Comparison of ENCODE assay signal across 26 cellular contexts in the genomic region with DNA sequence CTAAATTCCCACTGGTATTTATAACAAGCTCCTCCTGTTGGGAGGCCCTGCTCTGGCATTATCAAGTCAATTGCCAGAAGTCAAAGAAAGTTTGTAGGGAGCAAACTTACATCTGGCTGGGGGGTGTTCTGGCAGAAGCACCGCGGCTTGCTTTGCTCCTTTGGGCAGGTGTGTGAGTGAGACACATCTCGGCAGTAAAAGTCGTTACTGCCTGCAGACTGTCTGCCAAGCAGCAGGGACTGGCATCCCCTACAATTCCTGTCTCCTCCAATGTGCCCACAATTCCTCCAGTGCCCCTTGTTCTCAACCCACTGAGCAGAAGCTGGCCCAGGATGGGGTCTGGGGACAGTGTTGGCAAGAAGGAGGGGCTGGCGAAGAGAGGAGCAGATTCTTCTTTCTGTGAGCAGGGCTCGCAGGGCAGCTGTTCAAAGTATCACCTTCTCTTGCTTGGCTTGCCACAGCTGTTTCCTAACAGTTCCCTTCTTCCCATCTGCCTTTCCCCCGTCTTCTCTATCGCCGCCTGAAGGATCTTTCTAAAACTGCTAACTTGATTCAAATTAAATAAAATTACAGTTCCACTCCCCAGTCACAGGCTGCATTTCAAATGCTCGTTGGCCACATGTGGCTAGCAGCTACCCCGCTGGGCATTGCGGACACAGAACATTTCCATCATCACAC. TPM values are rescaled to one million over a fixed set of nuclear protein-coding genes. Genes with fewer than 3 reads are reported as not detected.
DNase-seq lines count a peak whose midpoint lies in the region; TF ChIP-seq lines count a peak whose summit lies in the region.
"Had no signal": no experiment of that assay in that cellular context is flagged by ENCODE, and none has a peak within 500 bp of the region (broad histone marks: within the 10 kb centered on the region; RNA-seq: fewer than 3 reads in every experiment).

No MANE protein-coding gene starts in this region.

- no peaks in the 10 kb centered on the region for H3K9me3 Mint-ChIP-seq in neural progenitor cell
- H3K9me3 Mint-ChIP-seq in activated T-helper 2 cell treated with anti-CD3 and anti-CD28 coated beads, Interferon-gamma antibody, Interleukin-2, Interleukin-4, amounts not matched to agents 10 μg/mL and 5 μg/mL and 100 μg/mL, durations not matched to agents 14 hours and 24 hours and 36 hours: no peaks in the 10 kb centered on the region
- H3K9me3 Mint-ChIP-seq: activated naive CD8-positive, alpha-beta T cell treated with anti-CD3 and anti-CD28 coated beads for 36 hours; activated T-helper 1 cell treated with anti-CD3 and anti-CD28 coated beads, Interleukin-12 subunit alpha, Interleukin-12 subunit beta, Interleukin-2, Interleukin-4 antibody, amounts not matched to agents 30 ng/mL and 10 ng/mL and 1 ng/mL, durations not matched to agents 14 hours and 24 hours and 36 hours; memory B cell; natural killer cell treated with Interleukin-12 subunit alpha and Interleukin-12 subunit beta and Interleukin-15 and Interleukin-18, amount 100 ng/mL, for 72 hours had no signal

- no peaks in the 10 kb centered on the region for H3K36me3 ChIP-seq in neural progenitor cell
- H3K36me3 ChIP-seq: sigmoid colon, uterus had no signal

- no peak overlapping the region for H3K4me3 ChIP-seq in epithelial cell of esophagus (ENCODE audit: low read length)
- H3K4me3 ChIP-seq in neural progenitor cell: no peak overlapping the region
- H3K4me3 ChIP-seq: sigmoid colon, uterus had no signal

- peaks cover 11% of the 10 kb centered on the region for H3K27me3 Mint-ChIP-seq in neural progenitor cell (ENCODE audit: insufficient read depth, low read depth)
- peaks cover 10% of the 10 kb centered on the region for H3K27me3 Mint-ChIP-seq in activated T-helper 2 cell treated with anti-CD3 and anti-CD28 coated beads, Interferon-gamma antibody, Interleukin-2, Interleukin-4, amounts not matched to agents 10 μg/mL and 5 μg/mL and 100 μg/mL, durations not matched to agents 14 hours and 24 hours and 36 hours (ENCODE audit: low read depth)
- H3K27me3 Mint-ChIP-seq: activated naive CD8-positive, alpha-beta T cell treated with anti-CD3 and anti-CD28 coated beads for 36 hours had no signal

- H3K4me1 Mint-ChIP-seq in neural progenitor cell: peaks cover 4% of the 10 kb centered on the region
- H3K4me1 Mint-ChIP-seq in activated T-helper 2 cell treated with anti-CD3 and anti-CD28 coated beads, Interferon-gamma antibody, Interleukin-2, Interleukin-4, amounts not matched to agents 10 μg/mL and 5 μg/mL and 100 μg/mL, durations not matched to agents 14 hours and 24 hours and 36 hours (ENCODE audit: low read depth): no peaks in the 10 kb centered on the region
- H3K4me1 Mint-ChIP-seq: activated naive CD8-positive, alpha-beta T cell treated with anti-CD3 and anti-CD28 coated beads for 36 hours; memory B cell had no signal

- DNase-seq in NCI-H82 (lab: John Stamatoyannopoulos, UW): peak; percentile 61
- DNase-seq in NCI-H82 treated with DMSO at 0.1 percent for 48 hours (lab: John Stamatoyannopoulos, UW; ENCODE audit: unreplicated experiment): no peak
- peak; percentile 74 for DNase-seq in NCI-H524 treated with DMSO at 0.1 percent for 48 hours (lab: John Stamatoyannopoulos, UW)
- no peak for DNase-seq in epithelial cell of esophagus (ENCODE audit: low read depth)
- DNase-seq in neural progenitor cell (ENCODE audit: low spot score): peak; percentile 16
- DNase-seq in activated T-helper 2 cell treated with anti-CD3 and anti-CD28 coated beads, Interferon-gamma antibody, Interleukin-2, Interleukin-4, amounts not matched to agents 10 μg/mL and 5 μg/mL and 100 μg/mL, durations not matched to agents 14 hours and 24 hours and 36 hours (ENCODE audit: low spot score): no peak
- DNase-seq in NCI-H128 (lab: John Stamatoyannopoulos, UW; ENCODE audit: unreplicated experiment): no peak
- DNase-seq in NCI-H2196 treated with DMSO at 0.1 percent for 48 hours (lab: John Stamatoyannopoulos, UW; ENCODE audit: unreplicated experiment): no peak
- DNase-seq: activated CD4-positive, alpha-beta T cell treated with anti-CD3 and anti-CD28 coated beads for 48 hours; activated naive CD8-positive, alpha-beta T cell treated with anti-CD3 and anti-CD28 coated beads for 36 hours; C1 segment of cervical spinal cord; DMS153; foreskin fibroblast; GDM1; hippocampal formation; kidney; NCI-H1092; NCI-H2081; NCI-H510A; sigmoid colon; uterus had no signal

- H3F3A ChIP-seq in neural progenitor cell (ENCODE audit: low read depth): no peaks in the 10 kb centered on the region

- no peak overlapping the region for H3K27ac ChIP-seq in neural progenitor cell
- H3K27ac ChIP-seq: 22Rv1, parathyroid adenoma, sigmoid colon, uterus had no signal

- no peaks in the 10 kb centered on the region for H3K79me2 ChIP-seq in neural progenitor cell (ENCODE audit: low read depth)
- H3K79me2 ChIP-seq: parathyroid adenoma had no signal

- no peak overlapping the region for H3K4me2 ChIP-seq in neural progenitor cell

- TF ChIP-seq CTCF in epithelial cell of esophagus (IDR thresholded peaks at IDR 0.05; ENCODE audit: insufficient read depth, low read depth, low read length, missing control alignments) (peak; percentile 23), neural progenitor cell (IDR thresholded peaks at IDR 0.05) (peak; percentile 20)

- no peak overlapping the region for H3K4me3 Mint-ChIP-seq in neural progenitor cell
- H3K4me3 Mint-ChIP-seq in activated T-helper 2 cell treated with anti-CD3 and anti-CD28 coated beads, Interferon-gamma antibody, Interleukin-2, Interleukin-4, amounts not matched to agents 10 μg/mL and 5 μg/mL and 100 μg/mL, durations not matched to agents 14 hours and 24 hours and 36 hours (ENCODE audit: low read depth): no peak overlapping the region
- H3K4me3 Mint-ChIP-seq: activated naive CD8-positive, alpha-beta T cell treated with anti-CD3 and anti-CD28 coated beads for 36 hours; activated T-helper 1 cell treated with anti-CD3 and anti-CD28 coated beads, Interleukin-12 subunit alpha, Interleukin-12 subunit beta, Interleukin-2, Interleukin-4 antibody, amounts not matched to agents 30 ng/mL and 10 ng/mL and 1 ng/mL, durations not matched to agents 14 hours and 24 hours and 36 hours; memory B cell; natural killer cell treated with Interleukin-12 subunit alpha and Interleukin-12 subunit beta and Interleukin-15 and Interleukin-18, amount 100 ng/mL, for 72 hours had no signal

- intact Hi-C loops in activated T-helper 2 cell treated with anti-CD3 and anti-CD28 coated beads, Interferon-gamma antibody, Interleukin-2, Interleukin-4, amounts not matched to agents 10 μg/mL and 5 μg/mL and 100 μg/mL, durations not matched to agents 14 hours and 24 hours and 36 hours (cut with micrococcal nuclease): no loop called here

- no peaks in the 10 kb centered on the region for H3K9me3 ChIP-seq in neural progenitor cell (ENCODE audit: low read depth)
- H3K9me3 ChIP-seq: sigmoid colon, uterus had no signal

- H3K36me3 Mint-ChIP-seq in neural progenitor cell: no peaks in the 10 kb centered on the region
- H3K36me3 Mint-ChIP-seq in activated T-helper 2 cell treated with anti-CD3 and anti-CD28 coated beads, Interferon-gamma antibody, Interleukin-2, Interleukin-4, amounts not matched to agents 10 μg/mL and 5 μg/mL and 100 μg/mL, durations not matched to agents 14 hours and 24 hours and 36 hours (ENCODE audit: low read depth): no peaks in the 10 kb centered on the region
- H3K36me3 Mint-ChIP-seq: activated naive CD8-positive, alpha-beta T cell treated with anti-CD3 and anti-CD28 coated beads for 36 hours; memory B cell; natural killer cell treated with Interleukin-12 subunit alpha and Interleukin-12 subunit beta and Interleukin-15 and Interleukin-18, amount 100 ng/mL, for 72 hours had no signal

- H4K20me1 ChIP-seq in neural progenitor cell (ENCODE audit: low read depth): no peaks in the 10 kb centered on the region

- no peak overlapping the region for H3K9ac ChIP-seq in neural progenitor cell
- H3K9ac ChIP-seq: parathyroid adenoma had no signal

- no peaks in the 10 kb centered on the region for H3K4me1 ChIP-seq in neural progenitor cell
- H3K4me1 ChIP-seq: parathyroid adenoma, sigmoid colon, uterus had no signal

- no peak overlapping the region for H3K27ac Mint-ChIP-seq in neural progenitor cell
- H3K27ac Mint-ChIP-seq in activated T-helper 2 cell treated with anti-CD3 and anti-CD28 coated beads, Interferon-gamma antibody, Interleukin-2, Interleukin-4, amounts not matched to agents 10 μg/mL and 5 μg/mL and 100 μg/mL, durations not matched to agents 14 hours and 24 hours and 36 hours: no peak overlapping the region
- H3K27ac Mint-ChIP-seq: activated naive CD8-positive, alpha-beta T cell treated with anti-CD3 and anti-CD28 coated beads for 36 hours; activated T-helper 1 cell treated with anti-CD3 and anti-CD28 coated beads, Interleukin-12 subunit alpha, Interleukin-12 subunit beta, Interleukin-2, Interleukin-4 antibody, amounts not matched to agents 30 ng/mL and 10 ng/mL and 1 ng/mL, durations not matched to agents 14 hours and 24 hours and 36 hours; memory B cell; natural killer cell treated with Interleukin-12 subunit alpha and Interleukin-12 subunit beta and Interleukin-15 and Interleukin-18, amount 100 ng/mL, for 72 hours had no signal

- no peaks in the 10 kb centered on the region for H3K27me3 ChIP-seq in neural progenitor cell
- H3K27me3 ChIP-seq: sigmoid colon, uterus had no signal

- no peak overlapping the region for H2AFZ ChIP-seq in neural progenitor cell (replicated peaks)
- H2AFZ ChIP-seq: parathyroid adenoma had no signal

RNA-seq across cellular contexts. Expression of a gene that starts 30.2 kb away (rescaled TPM):
- total RNA-seq in neural progenitor cell (ENCODE audit: low replicate concordance): not detected in 2 replicates
- total RNA-seq in activated T-helper 2 cell treated with anti-CD3 and anti-CD28 coated beads, Interferon-gamma antibody, Interleukin-2, Interleukin-4, amounts not matched to agents 10 μg/mL and 5 μg/mL and 100 μg/mL, durations not matched to agents 14 hours and 24 hours and 36 hours: not detected in 2 replicates
- total RNA-seq: activated naive CD8-positive, alpha-beta T cell treated with anti-CD3 and anti-CD28 coated beads for 36 hours; activated T-helper 1 cell treated with anti-CD3 and anti-CD28 coated beads, Interleukin-12 subunit alpha, Interleukin-12 subunit beta, Interleukin-2, Interleukin-4 antibody, amounts not matched to agents 30 ng/mL and 10 ng/mL and 1 ng/mL, durations not matched to agents 14 hours and 24 hours and 36 hours; kidney; natural killer cell treated with Interleukin-12 subunit alpha and Interleukin-12 subunit beta and Interleukin-15 and Interleukin-18, amount 100 ng/mL, for 72 hours; sigmoid colon; uterus had no signal

Comparison
In these comparisons a context has a peak if more than half of its experiments do, and no peak if none do; other contexts are left out.
1. DNase-seq: peak in NCI-H82 (single experiment), NCI-H524 treated with DMSO at 0.1 percent for 48 hours (single experiment) and neural progenitor cell (single experiment); none in NCI-H82 treated with DMSO at 0.1 percent for 48 hours (single experiment), epithelial cell of esophagus (single experiment), activated T-helper 2 cell treated with anti-CD3 and anti-CD28 coated beads, Interferon-gamma antibody, Interleukin-2, Interleukin-4, amounts not matched to agents 10 μg/mL and 5 μg/mL and 100 μg/mL, durations not matched to agents 14 hours and 24 hours and 36 hours (single experiment), NCI-H128 (single experiment) and NCI-H2196 treated with DMSO at 0.1 percent for 48 hours (single experiment).